In genomic region chr15:51755790-51756189, GRCh38 we compare ENCODE assay signal across 19 cellular contexts.
"Had no signal": no experiment of that assay in that cellular context is flagged by ENCODE, and none has a peak within 500 bp of the region (broad histone marks: within the 10 kb centered on the region; RNA-seq: fewer than 3 reads in every experiment).

No MANE protein-coding gene starts in this region.

- H3K4me3 ChIP-seq: gastroesophageal sphincter, ovary, psoas muscle, right atrium auricular region, thoracic aorta, upper lobe of left lung had no signal

- H3K27me3 ChIP-seq: gastroesophageal sphincter, ovary, right atrium auricular region, upper lobe of left lung had no signal

- H3K9me3 Mint-ChIP-seq: activated B cell treated with CpG ODN at 0.5 μM for 24 hours; activated naive CD8-positive, alpha-beta T cell treated with anti-CD3 and anti-CD28 coated beads for 36 hours; natural killer cell treated with Interleukin-12 subunit alpha and Interleukin-12 subunit beta and Interleukin-15 and Interleukin-18, amount 100 ng/mL, for 72 hours had no signal

- H3K27ac ChIP-seq: gastroesophageal sphincter, ovary, psoas muscle, right atrium auricular region, thoracic aorta, upper lobe of left lung had no signal

- H3K27me3 Mint-ChIP-seq: activated B cell treated with CpG ODN at 0.5 μM for 24 hours had no signal

- H3K36me3 ChIP-seq: gastroesophageal sphincter, ovary, right atrium auricular region, spleen, thoracic aorta, upper lobe of left lung had no signal

- H3K9me3 ChIP-seq: gastroesophageal sphincter, ovary, psoas muscle, right atrium auricular region, thoracic aorta, upper lobe of left lung had no signal

- H3K27ac Mint-ChIP-seq: activated B cell treated with CpG ODN at 0.5 μM for 24 hours; activated CD4-positive, alpha-beta T cell treated with anti-CD3 and anti-CD28 coated beads for 36 hours; activated naive CD8-positive, alpha-beta T cell treated with anti-CD3 and anti-CD28 coated beads for 36 hours; natural killer cell treated with Interleukin-12 subunit alpha and Interleukin-12 subunit beta and Interleukin-15 and Interleukin-18, amount 100 ng/mL, for 72 hours had no signal

- DNase-seq: activated B cell treated with CpG ODN at 0.5 μM for 24 hours; activated CD4-positive, alpha-beta T cell treated with anti-CD3 and anti-CD28 coated beads for 36 hours; activated CD4-positive, alpha-beta T cell treated with anti-CD3 and anti-CD28 coated beads, Interleukin-2, amount 50 U/mL, for 4 hours; activated naive CD4-positive, alpha-beta T cell treated with Interleukin-2 at 50 U/mL for 16 hours; activated naive CD8-positive, alpha-beta T cell treated with anti-CD3 and anti-CD28 coated beads for 36 hours; activated T-cell treated with anti-CD3 and anti-CD28 coated beads, Interleukin-2, amount 50 U/mL, for 48 hours; central memory CD4-positive, alpha-beta T cell; head of caudate nucleus; ovary; psoas muscle; spleen; stimulated activated CD4-positive, alpha-beta T cell treated with anti-CD3 and anti-CD28 coated beads, Interleukin-4, amount 100 ng/mL, for 1 hour; stimulated activated naive CD4-positive, alpha-beta T cell; T1000; upper lobe of left lung had no signal

- H3K4me3 Mint-ChIP-seq: activated B cell treated with CpG ODN at 0.5 μM for 24 hours; activated CD4-positive, alpha-beta T cell treated with anti-CD3 and anti-CD28 coated beads for 36 hours; activated naive CD8-positive, alpha-beta T cell treated with anti-CD3 and anti-CD28 coated beads for 36 hours; natural killer cell treated with Interleukin-12 subunit alpha and Interleukin-12 subunit beta and Interleukin-15 and Interleukin-18, amount 100 ng/mL, for 72 hours had no signal

- ATAC-seq: activated CD4-positive, alpha-beta T cell treated with anti-CD3 and anti-CD28 coated beads for 36 hours; gastroesophageal sphincter; natural killer cell treated with Interleukin-12 subunit alpha and Interleukin-12 subunit beta and Interleukin-15 and Interleukin-18, amount 100 ng/mL, for 72 hours; psoas muscle had no signal
